Comparison of ENCODE assay signal across 10 cellular contexts in the genomic region with DNA sequence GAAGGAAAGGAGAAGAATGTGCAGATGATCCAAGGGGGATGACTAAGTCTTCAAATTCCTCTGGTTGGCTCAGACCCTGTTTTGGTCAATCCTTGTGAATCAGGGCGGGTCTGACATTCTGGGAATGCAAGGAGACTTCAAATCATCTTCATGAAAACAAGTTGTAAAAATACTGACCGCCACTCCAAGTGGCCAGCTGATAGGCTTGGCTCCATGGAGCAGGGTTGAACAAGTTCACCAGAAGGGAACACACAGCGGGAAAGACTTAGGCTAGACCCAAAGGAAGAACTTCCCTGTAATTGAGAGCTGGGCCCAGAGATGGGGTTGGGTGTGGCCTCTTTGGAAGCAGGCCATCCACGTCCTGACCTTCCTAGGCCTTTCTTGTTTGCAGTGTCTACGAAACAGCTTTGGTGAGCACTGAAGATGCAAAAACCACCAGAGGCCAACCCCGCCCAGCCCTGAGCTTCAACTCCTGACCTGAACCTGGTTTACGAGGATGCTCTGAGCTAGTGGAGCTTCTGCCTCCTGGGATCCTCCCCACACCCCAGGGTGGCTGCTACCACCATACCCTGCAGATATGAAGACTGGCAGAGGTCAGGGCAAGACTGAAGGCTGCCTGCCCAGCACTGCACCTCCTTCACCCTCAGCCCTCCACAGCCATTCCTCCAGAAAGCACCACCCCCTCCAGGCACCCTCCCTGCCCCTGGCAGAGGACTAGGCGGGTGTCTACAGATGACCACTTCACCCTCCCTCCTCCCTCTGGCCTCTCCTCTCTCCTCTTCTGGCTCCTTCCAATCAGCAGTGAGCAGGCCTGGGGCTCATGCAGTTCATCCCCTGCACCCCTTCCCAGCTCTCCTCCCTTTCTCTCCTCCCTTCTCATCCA. TPM values are rescaled to one million over a fixed set of nuclear protein-coding genes. Genes with fewer than 3 reads are reported as not detected.
DNase-seq lines count a peak whose midpoint lies in the region; ATAC-seq and TF ChIP-seq lines count a peak whose summit lies in the region.
"Had no signal": no experiment of that assay in that cellular context is flagged by ENCODE, and none has a peak within 500 bp of the region (broad histone marks: within the 10 kb centered on the region; RNA-seq: fewer than 3 reads in every experiment).

No MANE protein-coding gene starts in this region.

- DNase-seq in ACHN (peak; percentile 78), NCI-H226 (peak; percentile 96), epithelial cell of proximal tubule (ENCODE audit: low read depth) (peak; percentile 13), myocyte (ENCODE audit: low read depth) (peak; percentile 93), medulla oblongata (ENCODE audit: extremely low spot score) (no peak), COLO668 (lab: John Stamatoyannopoulos, UW; ENCODE audit: unreplicated experiment) (no peak)
- DNase-seq in CD8-positive, alpha-beta T cell: no peak
- DNase-seq: CD4-positive, alpha-beta T cell; stimulated activated CD4-positive, alpha-beta T cell treated with anti-CD3 and anti-CD28 coated beads, Interleukin-4, amount 100 ng/mL, for 1 hour had no signal

- no peaks in the 10 kb centered on the region for H3K9me3 ChIP-seq in CD8-positive, alpha-beta T cell (ENCODE audit: low read length)

- no peaks in the 10 kb centered on the region for H3K36me3 Mint-ChIP-seq in CD8-positive, alpha-beta T cell

- H3K27me3 ChIP-seq in CD8-positive, alpha-beta T cell (ENCODE audit: insufficient read depth, low read length): no peaks in the 10 kb centered on the region

- no peaks in the 10 kb centered on the region for H3K4me1 ChIP-seq in CD8-positive, alpha-beta T cell (ENCODE audit: insufficient read depth, low read length)

- CTCF ChIA-PET in CD8-positive, alpha-beta T cell (lab: Charles Lee): interaction anchor here (1.0 to 1.5 kb wide), 3 partner anchors 26 to 92 kb away, joined by 3 read pairs; partner anchors contain the start of gene GDPD5

- no peak for TF ChIP-seq CTCF in epithelial cell of proximal tubule (conservative IDR thresholded peaks at IDR 0.05; ENCODE audit: low read depth, low read length)
- no peak for TF ChIP-seq CTCF in CD8-positive, alpha-beta T cell (IDR thresholded peaks at IDR 0.05)

- no peaks in the 10 kb centered on the region for H3K4me1 Mint-ChIP-seq in CD8-positive, alpha-beta T cell (ENCODE audit: low read depth)

- no peak overlapping the region for H3K27ac ChIP-seq in CD8-positive, alpha-beta T cell (ENCODE audit: low read depth, low read length)

- no peak for ATAC-seq in HG02852 (IDR thresholded peaks at IDR 0.05; ENCODE audit: unreplicated experiment)
- ATAC-seq in CD8-positive, alpha-beta T cell: no peak

- no peaks in the 10 kb centered on the region for H3K36me3 ChIP-seq in CD8-positive, alpha-beta T cell (ENCODE audit: insufficient read depth, low read length)

- no peak overlapping the region for H3K4me3 ChIP-seq in epithelial cell of proximal tubule (ENCODE audit: low read depth, low read length)
- no peak overlapping the region for H3K4me3 ChIP-seq in CD8-positive, alpha-beta T cell (ENCODE audit: low read depth, low read length)

- POLR2A ChIA-PET in CD8-positive, alpha-beta T cell (lab: Charles Lee): no interaction called here

- in situ Hi-C loops in ACHN (cut with HindIII; ENCODE audit: low pct_ligation_motif_present, low pct_unique_long_range_greater_than_20kb, low sequenced_read_pairs): no loop called here

- no peak overlapping the region for H3K4me3 Mint-ChIP-seq in CD8-positive, alpha-beta T cell
- H3K4me3 Mint-ChIP-seq: CD4-positive, alpha-beta T cell had no signal

- no peaks in the 10 kb centered on the region for H3K27me3 Mint-ChIP-seq in CD8-positive, alpha-beta T cell (ENCODE audit: low read depth)
- H3K27me3 Mint-ChIP-seq: CD4-positive, alpha-beta T cell had no signal

- intact Hi-C loops in CD8-positive, alpha-beta T cell (cut with DNase I, micrococcal nuclease): no loop called here

- no peak overlapping the region for H3K27ac Mint-ChIP-seq in CD8-positive, alpha-beta T cell
- H3K27ac Mint-ChIP-seq: CD4-positive, alpha-beta T cell had no signal

- no peaks in the 10 kb centered on the region for H3K9me3 Mint-ChIP-seq in CD8-positive, alpha-beta T cell
- H3K9me3 Mint-ChIP-seq: CD4-positive, alpha-beta T cell had no signal

RNA-seq across cellular contexts. Expression of gene GDPD5, which starts 26.1 kb away (rescaled TPM):
- total RNA-seq in epithelial cell of proximal tubule (8.5 and 17.4 TPM in 2 replicates), myocyte (16.1 and 18.3 TPM in 2 replicates)
- 50.3 TPM for polyA plus RNA-seq in myocyte (2012)
- 10 to 100 TPM; 15.9 to 18.3 TPM for total RNA-seq in CD8-positive, alpha-beta T cell

Comparison
In these comparisons a context has a peak if more than half of its experiments do, and no peak if none do; other contexts are left out.
1. DNase-seq: peak in ACHN (single experiment), NCI-H226 (single experiment), epithelial cell of proximal tubule (single experiment) and myocyte (single experiment); none in medulla oblongata (single experiment), CD8-positive, alpha-beta T cell (0 of 7) and COLO668 (single experiment).